Comparison of ENCODE assay signal across 1 cellular context in the genomic region with DNA sequence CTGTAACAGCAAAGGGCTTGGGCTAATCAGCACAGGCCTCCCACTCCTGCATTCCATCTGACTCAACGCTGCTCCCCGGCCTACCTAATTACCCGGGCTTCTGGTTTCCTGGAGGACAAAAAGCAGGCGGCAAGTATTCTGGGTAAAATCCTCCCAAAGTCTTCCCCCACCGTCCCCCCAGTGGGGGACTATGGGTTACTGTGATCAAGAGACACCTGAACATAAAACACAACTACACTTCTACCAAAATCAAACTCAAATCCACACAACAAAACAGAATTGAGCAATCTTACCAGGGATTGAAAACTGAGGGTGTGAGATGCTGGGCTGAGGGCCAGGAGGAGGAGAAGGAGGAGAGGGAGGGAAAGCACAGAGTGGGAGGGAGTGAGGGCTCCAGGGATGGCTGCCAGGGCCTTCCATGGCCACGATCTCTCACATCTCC.
TF ChIP-seq lines count a peak whose summit lies in the region.

No MANE protein-coding gene starts in this region.

TF ChIP-seq in SK-N-SH treated with all-trans-retinoic acid at 6 μM for 48 hours, 23 proteins besides CTCF, POLR2A, EP300 and RAD21 (continued from another document):
- TF ChIP-seq, protein P1, sequence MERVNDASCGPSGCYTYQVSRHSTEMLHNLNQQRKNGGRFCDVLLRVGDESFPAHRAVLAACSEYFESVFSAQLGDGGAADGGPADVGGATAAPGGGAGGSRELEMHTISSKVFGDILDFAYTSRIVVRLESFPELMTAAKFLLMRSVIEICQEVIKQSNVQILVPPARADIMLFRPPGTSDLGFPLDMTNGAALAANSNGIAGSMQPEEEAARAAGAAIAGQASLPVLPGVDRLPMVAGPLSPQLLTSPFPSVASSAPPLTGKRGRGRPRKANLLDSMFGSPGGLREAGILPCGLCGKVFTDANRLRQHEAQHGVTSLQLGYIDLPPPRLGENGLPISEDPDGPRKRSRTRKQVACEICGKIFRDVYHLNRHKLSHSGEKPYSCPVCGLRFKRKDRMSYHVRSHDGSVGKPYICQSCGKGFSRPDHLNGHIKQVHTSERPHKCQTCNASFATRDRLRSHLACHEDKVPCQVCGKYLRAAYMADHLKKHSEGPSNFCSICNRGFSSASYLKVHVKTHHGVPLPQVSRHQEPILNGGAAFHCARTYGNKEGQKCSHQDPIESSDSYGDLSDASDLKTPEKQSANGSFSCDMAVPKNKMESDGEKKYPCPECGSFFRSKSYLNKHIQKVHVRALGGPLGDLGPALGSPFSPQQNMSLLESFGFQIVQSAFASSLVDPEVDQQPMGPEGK (CRISPR knock-in tag; IDR thresholded peaks at IDR 0.05; ENCODE audit: borderline replicate concordance): peak; percentile 87; the same call in 1 of the 2 replicates
- TF ChIP-seq ZFP30 (CRISPR knock-in tag; IDR thresholded peaks at IDR 0.05): no peak
- TF ChIP-seq ZNF70 (CRISPR knock-in tag; IDR thresholded peaks at IDR 0.05): no peak
- no peak for TF ChIP-seq PPARA (CRISPR knock-in tag; IDR thresholded peaks at IDR 0.05; ENCODE audit: borderline replicate concordance)
- TF ChIP-seq ZNF8 (CRISPR knock-in tag; IDR thresholded peaks at IDR 0.05): no peak
- no peak for TF ChIP-seq ARNTL (CRISPR knock-in tag; IDR thresholded peaks at IDR 0.05; ENCODE audit: borderline replicate concordance, low read depth)
- TF ChIP-seq, protein P2, sequence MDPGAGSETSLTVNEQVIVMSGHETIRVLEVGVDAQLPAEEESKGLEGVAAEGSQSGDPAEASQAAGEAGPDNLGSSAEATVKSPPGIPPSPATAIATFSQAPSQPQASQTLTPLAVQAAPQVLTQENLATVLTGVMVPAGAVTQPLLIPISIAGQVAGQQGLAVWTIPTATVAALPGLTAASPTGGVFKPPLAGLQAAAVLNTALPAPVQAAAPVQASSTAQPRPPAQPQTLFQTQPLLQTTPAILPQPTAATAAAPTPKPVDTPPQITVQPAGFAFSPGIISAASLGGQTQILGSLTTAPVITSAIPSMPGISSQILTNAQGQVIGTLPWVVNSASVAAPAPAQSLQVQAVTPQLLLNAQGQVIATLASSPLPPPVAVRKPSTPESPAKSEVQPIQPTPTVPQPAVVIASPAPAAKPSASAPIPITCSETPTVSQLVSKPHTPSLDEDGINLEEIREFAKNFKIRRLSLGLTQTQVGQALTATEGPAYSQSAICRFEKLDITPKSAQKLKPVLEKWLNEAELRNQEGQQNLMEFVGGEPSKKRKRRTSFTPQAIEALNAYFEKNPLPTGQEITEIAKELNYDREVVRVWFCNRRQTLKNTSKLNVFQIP (CRISPR knock-in tag; IDR thresholded peaks at IDR 0.05; ENCODE audit: borderline replicate concordance, low read depth): no peak
- no peak for TF ChIP-seq ZNF565 (CRISPR knock-in tag; conservative IDR thresholded peaks at IDR 0.05; ENCODE audit: low read depth)
